In genomic region chr9:76394023-76394895, GRCh38 we compare ENCODE assay signal across 8 cellular contexts. TPM values are rescaled to one million over a fixed set of nuclear protein-coding genes. Genes with fewer than 3 reads are reported as not detected.
DNase-seq lines count a peak whose midpoint lies in the region; ATAC-seq and TF ChIP-seq lines count a peak whose summit lies in the region.

Gene RFK, minus strand, starts transcription at chr9:76394426. Its CDS starts 255 bp downstream, at chr9:76394171.

- H3K4me1 Mint-ChIP-seq in HFFc6 (ENCODE audit: low read depth): peaks cover 17% of the 10 kb centered on the region

- peaks cover 12% of the 10 kb centered on the region for H3K36me3 Mint-ChIP-seq in HFFc6 (ENCODE audit: low read depth)

- peak within 1 kb of the TSS; percentile 99 for H4K8ac ChIP-seq in trophoblast cell (ENCODE audit: low read depth, low read length)

- DNase-seq in HFFc6 (peak; percentile 89), NAMALWA (ENCODE audit: low spot score) (peak; percentile 90), Right ventricle myocardium superior (peak; percentile 89), trophoblast cell (peak; percentile 95 to 98), transverse colon (peak; percentile 96)
- DNase-seq in activated naive CD8-positive, alpha-beta T cell treated with anti-CD3 and anti-CD28 coated beads, Interleukin-2, amount 50 U/mL, for 16 hours (ENCODE audit: low read depth, low spot score): peak; percentile 82

- peak within 1 kb of the TSS; percentile 95 for H2BK120ac ChIP-seq in trophoblast cell (ENCODE audit: insufficient read depth, low read length, poor library complexity)

- peak within 1 kb of the TSS; percentile 94 for H3K4ac ChIP-seq in trophoblast cell (ENCODE audit: low read depth, low read length)

- peak within 1 kb of the TSS; percentile 74 for H4K12ac ChIP-seq in trophoblast cell (ENCODE audit: low read depth, low read length)

- H3K4me2 ChIP-seq in SU-DHL-6 (ENCODE audit: low read depth, low read length, poor library complexity, severe bottlenecking): peak within 1 kb of the TSS; percentile 63
- H3K4me2 ChIP-seq in trophoblast cell (ENCODE audit: low read length): peak within 1 kb of the TSS; percentile 88

- ATAC-seq in Right ventricle myocardium superior (ENCODE audit: poor library complexity): peak; percentile 97

- peak within 1 kb of the TSS; percentile 93 for H3K9ac ChIP-seq in SU-DHL-6 (ENCODE audit: low read length)
- peak within 1 kb of the TSS; percentile 85 for H3K9ac ChIP-seq in trophoblast cell (ENCODE audit: low read length)

- H3F3A ChIP-seq in SU-DHL-6 (ENCODE audit: insufficient read depth): no peaks in the 10 kb centered on the region

- peak within 1 kb of the TSS; percentile 95 for H4K91ac ChIP-seq in trophoblast cell (ENCODE audit: low read depth, low read length)

- peak within 1 kb of the TSS; percentile 100 for H3K4me3 ChIP-seq in SU-DHL-6 (ENCODE audit: insufficient read depth, low read length, poor library complexity, severe bottlenecking)
- peak within 1 kb of the TSS; percentile 88 for H3K4me3 ChIP-seq in trophoblast cell (ENCODE audit: low read depth, low read length)
- H3K4me3 ChIP-seq in transverse colon: peak within 1 kb of the TSS; percentile 72 to 99 (median 79)

- H2AFZ ChIP-seq in SU-DHL-6 (ENCODE audit: low read depth, low read length, severe bottlenecking): peak within 1 kb of the TSS; percentile 89
- peak within 1 kb of the TSS; percentile 99 for H2AFZ ChIP-seq in trophoblast cell (ENCODE audit: insufficient read depth, low read length, poor library complexity)

- peaks cover 17% of the 10 kb centered on the region for H3K79me1 ChIP-seq in trophoblast cell (ENCODE audit: low read length)

- no peak for TF ChIP-seq EP300 in transverse colon (IDR thresholded peaks at IDR 0.05; ENCODE audit: low read depth)

- peak within 1 kb of the TSS; percentile 31 for H3K27ac ChIP-seq in SU-DHL-6 (ENCODE audit: low read depth, low read length)
- H3K27ac ChIP-seq in trophoblast cell (ENCODE audit: low read depth, low read length): peak within 1 kb of the TSS; percentile 97
- H3K27ac ChIP-seq in transverse colon: peak within 1 kb of the TSS; percentile 94 to 98 (median 96)

- in situ Hi-C loops in transverse colon (cut with MboI; ENCODE audit: low pct_ligation_motif_present in 1 of 4, low pct_unique_long_range_greater_than_20kb in 1 of 4, low sequenced_read_pairs in 3 of 4): no loop called here

- H2BK5ac ChIP-seq in trophoblast cell (ENCODE audit: low read depth, low read length, poor library complexity): peak within 1 kb of the TSS; percentile 98

- H3K36me3 ChIP-seq in SU-DHL-6 (ENCODE audit: low read length) (peaks cover 7% of the 10 kb centered on the region; the same call in 1 of the 2 replicates), trophoblast cell (ENCODE audit: control insufficient read depth in 1 of 2, insufficient read depth in 2 of 2, low read length in 2 of 2) (peaks cover 3 to 5% of the 10 kb centered on the region in 2 experiments), transverse colon (no peaks in the 10 kb centered on the region)

- peak within 1 kb of the TSS; percentile 100 for H3K14ac ChIP-seq in trophoblast cell (ENCODE audit: low read length)

- peak within 1 kb of the TSS; percentile 92 for H3K4me3 Mint-ChIP-seq in HFFc6

- peak within 1 kb of the TSS; percentile 95 for H3K27ac Mint-ChIP-seq in HFFc6

- H3K23ac ChIP-seq in trophoblast cell (ENCODE audit: low read length): peak within 1 kb of the TSS; percentile 40

- no peaks in the 10 kb centered on the region; the same call in 1 of the 2 replicates for H3K27me3 Mint-ChIP-seq in HFFc6 (ENCODE audit: insufficient read depth)

- H3K79me2 ChIP-seq in SU-DHL-6 (ENCODE audit: insufficient read depth, low read length) (peaks cover 16% of the 10 kb centered on the region), trophoblast cell (ENCODE audit: control insufficient read depth, insufficient read depth, low read length, poor library complexity) (peaks cover 10% of the 10 kb centered on the region)

- H3K9me2 ChIP-seq in SU-DHL-6 (replicated peaks; ENCODE audit: insufficient read depth, low read length): no peaks in the 10 kb centered on the region

- no peaks in the 10 kb centered on the region for H3K9me3 Mint-ChIP-seq in HFFc6

- H2BK12ac ChIP-seq in trophoblast cell (ENCODE audit: low read length): peak within 1 kb of the TSS; percentile 86

- H3K9me3 ChIP-seq in SU-DHL-6 (ENCODE audit: insufficient read depth, low read length): no peaks in the 10 kb centered on the region
- no peaks in the 10 kb centered on the region for H3K9me3 ChIP-seq in trophoblast cell (ENCODE audit: insufficient read depth, low read depth, low read length)
- no peaks in the 10 kb centered on the region for H3K9me3 ChIP-seq in transverse colon

- TF ChIP-seq POLR2A in GM10847 (IDR thresholded peaks at IDR 0.05; ENCODE audit: extremely low read depth, insufficient read length) (peak; percentile 42), transverse colon (IDR thresholded peaks at IDR 0.05) (peak; percentile 92)

- H3K27me3 ChIP-seq in SU-DHL-6 (ENCODE audit: low read length): no peaks in the 10 kb centered on the region
- H3K27me3 ChIP-seq in trophoblast cell (ENCODE audit: insufficient read depth, low read length): no peaks in the 10 kb centered on the region
- H3K27me3 ChIP-seq in transverse colon: no peaks in the 10 kb centered on the region

- peak within 1 kb of the TSS; percentile 98 for H3K18ac ChIP-seq in trophoblast cell (ENCODE audit: low read length)

- no peaks in the 10 kb centered on the region for H4K20me1 ChIP-seq in SU-DHL-6 (ENCODE audit: low read depth, low read length)

- H3K4me1 ChIP-seq in trophoblast cell (ENCODE audit: control insufficient read depth in 1 of 2, insufficient read depth in 2 of 2, low read length in 2 of 2): peaks cover 0 to 4% of the 10 kb centered on the region in 2 experiments
- H3K4me1 ChIP-seq in transverse colon: peaks cover 0 to 27% (median 15%) of the 10 kb centered on the region in 4 donors

- H2AK5ac ChIP-seq in trophoblast cell (ENCODE audit: low read length): peak within 1 kb of the TSS; percentile 61

- intact Hi-C loops in Right ventricle myocardium superior (cut with DNase I): no loop called here
- intact Hi-C loops in transverse colon (cut with DNase I; ENCODE audit: low total_unique reads): no loop called here

- TF ChIP-seq CTCF in HFFc6 (IDR thresholded peaks at IDR 0.05) (peak; percentile 63), SU-DHL-6 (IDR thresholded peaks at IDR 0.05; ENCODE audit: insufficient read depth, low read length, poor library complexity, severe bottlenecking) (peak; percentile 24), transverse colon (IDR thresholded peaks at IDR 0.05) (peak; percentile 17 to 60 (median 40))

- WGBS in trophoblast cell (ENCODE audit: extremely low coverage, insufficient coverage, insufficient read length): no CpG with 5 or more reads among the region's 91 CpGs
- WGBS in transverse colon (ENCODE audit: low coverage in 1 of 2), 2 donors: 0% methylated on average over 1 to 69 of the region's 91 CpGs

RNA-seq across cellular contexts. Expression of gene RFK, which starts in this region (rescaled TPM):
- total RNA-seq in HFFc6 (2021; fragmentation: NEBNext Ultra II Directional; extraction: Animal tissue kit (Norgen Biotek cat#: 25700)): 10 to 100 TPM; 16.7 to 19.0 (median 18.1) TPM
- total RNA-seq in Right ventricle myocardium superior (24.4 TPM), transverse colon (10 to 100 TPM; 27.5 to 92.0 (median 57.5) TPM)
- 90.5 and 91.8 TPM in 2 replicates for polyA plus RNA-seq in trophoblast cell (2013)

Comparison
In these comparisons a context has a peak if more than half of its experiments do, and no peak if none do; other contexts are left out.
1. Peak in every context shown above with its lines: DNase-seq, ATAC-seq, H3K4me3 ChIP-seq and H3K27ac ChIP-seq.
2. H3K27ac ChIP-seq: peak in every context shown above with its lines; median percentile 97 in trophoblast cell; 96 in transverse colon; 31 in SU-DHL-6.